Comparison of ENCODE assay signal across 19 cellular contexts in genomic region chr6:44470746-44471145, GRCh38.
"Had no signal": no experiment of that assay in that cellular context is flagged by ENCODE, and none has a peak within 500 bp of the region (broad histone marks: within the 10 kb centered on the region; RNA-seq: fewer than 3 reads in every experiment).

No MANE protein-coding gene starts in this region.

- DNase-seq: cortex of kidney; effector memory CD4-positive, alpha-beta T cell; heart right ventricle; immature natural killer cell; left ventricle myocardium inferior; lower lobe of right lung; natural killer cell; ovary; stimulated activated CD4-positive, alpha-beta T cell treated with anti-CD3 and anti-CD28 coated beads, Interleukin-2, amount 100 ng/mL, for 48 hours; stimulated activated naive CD4-positive, alpha-beta T cell treated with Interleukin-2 at 50 U/mL for 16 hours; tibial artery; upper lobe of right lung had no signal

- H3K9me3 Mint-ChIP-seq: immature natural killer cell, memory B cell, mesothelial cell of epicardium, natural killer cell, neural crest cell had no signal

- ATAC-seq: natural killer cell had no signal

- H3K27ac ChIP-seq: dorsolateral prefrontal cortex, lower lobe of right lung, ovary, prostate gland, tibial artery, upper lobe of right lung, vagina had no signal

- H3K9me3 ChIP-seq: heart right ventricle, left ventricle myocardium inferior, lower lobe of right lung, ovary, prostate gland, tibial artery, upper lobe of right lung, vagina had no signal

- H3K36me3 ChIP-seq: heart right ventricle, left ventricle myocardium inferior, lower lobe of right lung, ovary, prostate gland, tibial artery, upper lobe of right lung, vagina had no signal

- H3K36me3 Mint-ChIP-seq: immature natural killer cell, memory B cell, mesothelial cell of epicardium, natural killer cell had no signal

- H3K27me3 ChIP-seq: dorsolateral prefrontal cortex, ovary, upper lobe of right lung, vagina had no signal

- H3K4me1 Mint-ChIP-seq: natural killer cell had no signal

- H3K4me3 ChIP-seq: dorsolateral prefrontal cortex, heart right ventricle, lower lobe of right lung, ovary, prostate gland, smooth muscle cell, tibial artery, upper lobe of right lung, vagina had no signal

- H3K27ac Mint-ChIP-seq: immature natural killer cell, memory B cell, mesothelial cell of epicardium, natural killer cell had no signal

- H3K4me3 Mint-ChIP-seq: immature natural killer cell, memory B cell, mesothelial cell of epicardium, natural killer cell, neural crest cell had no signal

- H3K4me1 ChIP-seq: upper lobe of right lung had no signal
